Comparison of ENCODE assay signal across 13 cellular contexts in the genomic region with DNA sequence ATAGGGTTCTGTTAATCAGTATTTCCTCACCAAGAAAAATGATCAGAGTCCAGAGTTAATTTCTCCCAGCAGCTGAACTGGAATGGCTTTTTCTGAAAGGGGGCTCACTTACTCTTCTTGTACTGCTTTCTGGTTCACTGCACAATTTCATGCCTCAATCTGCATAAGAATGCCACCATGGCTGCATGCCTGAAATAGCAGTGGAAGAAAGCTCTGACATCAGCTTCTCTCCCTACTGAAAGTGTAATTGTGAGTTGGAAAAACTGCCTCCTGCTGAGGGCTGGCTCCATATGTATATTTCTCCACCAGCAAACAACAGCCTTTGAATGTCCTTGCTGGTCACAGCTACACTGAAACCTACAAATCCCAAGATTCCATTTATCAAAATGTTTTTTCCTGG.
DNase-seq lines count a peak whose midpoint lies in the region; ATAC-seq and TF ChIP-seq lines count a peak whose summit lies in the region.
"Had no signal": no experiment of that assay in that cellular context is flagged by ENCODE, and none has a peak within 500 bp of the region (broad histone marks: within the 10 kb centered on the region; RNA-seq: fewer than 3 reads in every experiment).

No MANE protein-coding gene starts in this region.

- H3K4me1 ChIP-seq in body of pancreas: no peaks in the 10 kb centered on the region

- no peak for TF ChIP-seq CTCF in body of pancreas (IDR thresholded peaks at IDR 0.05)

- ATAC-seq in GM19463 (IDR thresholded peaks at IDR 0.05; ENCODE audit: unreplicated experiment): no peak
- no peak for ATAC-seq in body of pancreas

- no peak overlapping the region for H3K4me3 ChIP-seq in body of pancreas

- H3K36me3 ChIP-seq in body of pancreas (replicated peaks in 1 of 2; ENCODE audit: insufficient read depth in 1 of 2, low read depth in 2 of 2): no peaks in the 10 kb centered on the region

- intact Hi-C loops in body of pancreas (cut with DNase I): no loop called here

- H3K27me3 ChIP-seq in body of pancreas: no peaks in the 10 kb centered on the region

- H3K27ac ChIP-seq in body of pancreas: no peak overlapping the region
- H3K27ac ChIP-seq: 22Rv1 had no signal

- no peaks in the 10 kb centered on the region for H3K9me3 ChIP-seq in body of pancreas

- peak; percentile 27 for DNase-seq in DMS53 (lab: John Stamatoyannopoulos, UW)
- DNase-seq in DMS53 treated with DMSO at 0.1 percent for 48 hours (lab: John Stamatoyannopoulos, UW; ENCODE audit: unreplicated experiment): no peak
- peak; percentile 24 for DNase-seq in amniotic epithelial cell (ENCODE audit: low read depth)
- DNase-seq in iPS DF 4.7 (ENCODE audit: extremely low read depth, low spot score): peak; percentile 84
- DNase-seq in stromal cell of bone marrow (ENCODE audit: low read depth): peak; percentile 24
- no peak for DNase-seq in HUDEP-2 (lab: John Stamatoyannopoulos, UW; ENCODE audit: unreplicated experiment in 76 of 76)
- no peak for DNase-seq in body of pancreas
- DNase-seq: activated CD4-positive, alpha-beta T cell treated with anti-CD3 and anti-CD28 coated beads, Interleukin-2, amount 50 U/mL, for 48 hours; amygdala; posterior cingulate gyrus; Right ventricle myocardium superior had no signal

- no peak for TF ChIP-seq POLR2A in body of pancreas (IDR thresholded peaks at IDR 0.05)

Comparison
In these comparisons a context has a peak if more than half of its experiments do, and no peak if none do; other contexts are left out.
1. DNase-seq: peak in DMS53 (single experiment), amniotic epithelial cell (single experiment), iPS DF 4.7 (single experiment) and stromal cell of bone marrow (single experiment); none in DMS53 treated with DMSO at 0.1 percent for 48 hours (single experiment), HUDEP-2 (0 of 76) and body of pancreas (0 of 4).